ENCODE assay signal across 8 cellular contexts in the genomic region with DNA sequence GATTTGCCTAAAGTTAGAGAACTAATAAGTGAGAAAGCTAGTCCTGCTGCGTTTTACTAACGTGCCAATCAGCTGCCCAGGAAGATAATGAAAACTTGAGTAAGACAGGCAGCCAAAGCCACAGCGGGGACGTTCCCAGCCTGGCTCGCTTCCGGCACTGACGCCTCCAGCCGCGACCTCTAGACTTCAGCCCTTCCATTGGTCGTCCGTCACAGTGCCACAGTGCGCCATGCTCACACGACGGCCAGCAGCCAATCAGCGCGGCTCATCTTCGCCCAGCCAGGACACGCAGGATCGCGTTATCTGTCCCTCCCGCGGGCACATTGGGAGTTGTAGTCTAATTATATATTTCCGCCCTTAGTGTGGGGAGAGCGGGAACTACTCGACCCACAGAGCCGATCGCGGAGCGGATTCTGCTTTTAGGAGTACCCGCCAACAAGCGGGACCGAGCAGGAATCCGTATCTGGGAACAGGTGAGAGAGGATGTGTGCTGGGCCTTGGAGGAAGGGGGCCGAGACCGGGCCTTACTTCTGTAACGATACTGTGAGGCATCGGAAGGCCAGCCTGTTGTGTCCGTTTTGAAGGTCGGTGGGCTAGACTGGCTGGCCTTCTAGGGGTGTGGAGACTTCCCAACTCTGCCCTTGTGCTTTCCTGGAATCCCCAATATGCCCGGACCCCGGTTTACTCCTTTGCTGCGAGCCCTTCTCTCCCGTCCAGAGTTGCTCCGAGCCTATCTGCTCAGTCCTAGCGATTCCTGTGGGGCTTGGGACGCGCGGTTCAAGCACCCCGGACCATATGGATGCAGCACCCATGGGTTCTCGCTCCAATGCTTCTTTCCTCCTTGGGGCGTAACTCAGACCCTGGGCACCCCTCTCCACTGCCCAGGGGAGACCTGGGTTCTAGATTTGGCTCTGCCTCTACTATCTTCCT. TPM values are rescaled to one million over a fixed set of nuclear protein-coding genes. Genes with fewer than 3 reads are reported as not detected.
DNase-seq lines count a peak whose midpoint lies in the region; ATAC-seq and TF ChIP-seq lines count a peak whose summit lies in the region.

A gene (plus strand): TSS at position 374 of the 930 bp plus-strand sequence. CDS start 924 bp downstream, outside the sequence.

- peak; percentile 99 for DNase-seq in AG10803 (ENCODE audit: low read depth)
- peak; percentile 100 for DNase-seq in NCI-H460 (ENCODE audit: extremely low read depth, low read depth)
- DNase-seq in activated CD4-positive, CD25-positive, alpha-beta regulatory T cell treated with anti-CD3 and anti-CD28 coated beads, Interleukin-2, amount 50 U/mL, for 72 hours = peak; percentile 93
- peak; percentile 97 to 99 for DNase-seq in cerebellar nuclear complex (lab: John Stamatoyannopoulos, UW)
- DNase-seq in islet precursor cell = peak; percentile 99
- peak; percentile 92 to 98 (median 94) for DNase-seq in stimulated activated CD4-positive, alpha-beta T cell treated with anti-CD3 and anti-CD28 coated beads, Interleukin-12 subunit alpha, Interleukin-12 subunit beta, amount 100 ng/mL, for 48 hours (ENCODE audit: low read depth in 2 of 3, low spot score in 1 of 3)

- peak within 1 kb of the TSS; percentile 90 for H3K4me3 ChIP-seq in AG10803 (ENCODE audit: low read length)

- ATAC-seq in GM19043 (IDR thresholded peaks at IDR 0.05; ENCODE audit: low read depth, unreplicated experiment) (peak; percentile 93), HG03378 (IDR thresholded peaks at IDR 0.05; ENCODE audit: unreplicated experiment) (peak; percentile 90)

- TF ChIP-seq CTCF in AG10803 (conservative IDR thresholded peaks at IDR 0.05; ENCODE audit: low read length) = no peak

RNA-seq across cellular contexts. Expression of the gene that starts here (rescaled TPM):
- 124 and 142 TPM in 2 replicates for total RNA-seq in NCI-H460 (2014; rRNA removed; shearing (Covaris generic))
- 253 and 294 TPM in 2 replicates for polyA plus RNA-seq in NCI-H460 (2014; cell fraction: nucleus; rRNA removed)

Comparison
In these comparisons a context has a peak if more than half of its experiments do, and no peak if none do; other contexts are left out.
1. Peak in every context shown above with its lines: DNase-seq, ATAC-seq and H3K4me3 ChIP-seq.